In genomic region chr7:24979470-24979862, GRCh38 we compare ENCODE assay signal across 8 cellular contexts. TPM values are rescaled to one million over a fixed set of nuclear protein-coding genes. Genes with fewer than 3 reads are reported as not detected.
A peak's percentile ranks its signal among the peaks of the same experiment; 100 is the strongest.
DNase-seq lines count a peak whose midpoint lies in the region; ATAC-seq and TF ChIP-seq lines count a peak whose summit lies in the region.

No MANE protein-coding gene starts in this region.

- peak; percentile 58 for DNase-seq in AG08396 (ENCODE audit: low spot score)
- peak; percentile 5 for DNase-seq in NOMO-1 treated with dmso at 0.1 percent for 144 hours (lab: John Stamatoyannopoulos, UW; ENCODE audit: unreplicated experiment)
- peak; percentile 81 for DNase-seq in activated T-cell treated with anti-CD3 and anti-CD28 coated beads, Interleukin-2, amount 50 U/mL, for 1 hour
- peak; percentile 13 for DNase-seq in esophagus squamous epithelium (lab: John Stamatoyannopoulos, UW)
- DNase-seq in nephron progenitor cell, result peak; percentile 69
- DNase-seq in substantia nigra (lab: John Stamatoyannopoulos, UW), result peak in 31 of 49 donors; percentile 12 to 62 (median 39)

- H3K4me3 ChIP-seq in esophagus squamous epithelium, result peak overlapping the region; percentile 73 to 86 (median 84)

- H3K27me3 ChIP-seq in esophagus squamous epithelium, result no peaks in the 10 kb centered on the region

- TF ChIP-seq CTCF in esophagus squamous epithelium (IDR thresholded peaks at IDR 0.05) (peak; percentile 14 to 75 (median 54)), nephron progenitor cell (IDR thresholded peaks at IDR 0.05) (peak; percentile 34)

- peak in 1 of 4 donors; percentile 26 for TF ChIP-seq POLR2A in esophagus squamous epithelium (IDR thresholded peaks at IDR 0.05)

- peaks cover 12% of the 10 kb centered on the region for H3K9me3 Mint-ChIP-seq in nephron progenitor cell

- H3K36me3 ChIP-seq in esophagus squamous epithelium, result no peaks in the 10 kb centered on the region

- H3K36me3 Mint-ChIP-seq in nephron progenitor cell (ENCODE audit: low read depth), result no peaks in the 10 kb centered on the region

- WGBS in esophagus squamous epithelium, 2 donors, result 0% methylated on average over 2 to 10 of the region's 42 CpGs

- peak overlapping the region; percentile 86 for H3K4me3 Mint-ChIP-seq in nephron progenitor cell

- peaks cover 6 to 53% (median 12%) of the 10 kb centered on the region in 3 donors for H3K4me1 ChIP-seq in esophagus squamous epithelium

- ATAC-seq in GM18517 (IDR thresholded peaks at IDR 0.05; ENCODE audit: unreplicated experiment), result peak; percentile 44
- peak; percentile 40 for ATAC-seq in HG03025 (IDR thresholded peaks at IDR 0.05; ENCODE audit: low FRiP score, unreplicated experiment)

- intact Hi-C loops in esophagus squamous epithelium (cut with DNase I), result loop anchor here (5.0 kb wide), 1 partner anchor 152 kb away; no protein-coding TSS in a partner anchor

- no peaks in the 10 kb centered on the region for H3K9me3 ChIP-seq in esophagus squamous epithelium

- peak overlapping the region; percentile 92 to 93 (median 92) for H3K27ac ChIP-seq in esophagus squamous epithelium
- H3K27ac ChIP-seq in substantia nigra (ENCODE audit: low read depth, low read length, poor library complexity, severe bottlenecking), result peak overlapping the region; percentile 60

- H3K4me1 Mint-ChIP-seq in nephron progenitor cell, result peaks cover 26% of the 10 kb centered on the region

- peaks cover 71% of the 10 kb centered on the region for H3K27me3 Mint-ChIP-seq in nephron progenitor cell (ENCODE audit: low read depth, poor library complexity)

- H3K27ac Mint-ChIP-seq in nephron progenitor cell, result no peak overlapping the region

RNA-seq across cellular contexts. Expression of gene OSBPL3, which starts 0.5 kb away (rescaled TPM):
- 10 to 100 TPM in 3 of 4 donors, 1 to 10 TPM in 1; 8.9 to 22.6 (median 13.7) TPM for total RNA-seq in esophagus squamous epithelium

Comparison
In these comparisons a context has a peak if more than half of its experiments do, and no peak if none do; other contexts are left out.
1. Peak in every context shown above with its lines: DNase-seq, ATAC-seq, H3K4me3 ChIP-seq and H3K27ac ChIP-seq.
2. DNase-seq: peak in every context shown above with its lines; median percentile 81 in activated T-cell treated with anti-CD3 and anti-CD28 coated beads, Interleukin-2, amount 50 U/mL, for 1 hour; 69 in nephron progenitor cell; 58 in AG08396; 39 in substantia nigra; 13 in esophagus squamous epithelium; 5 in NOMO-1 treated with dmso at 0.1 percent for 144 hours.